ENCODE assay signal across 9 cellular contexts in the genomic region with DNA sequence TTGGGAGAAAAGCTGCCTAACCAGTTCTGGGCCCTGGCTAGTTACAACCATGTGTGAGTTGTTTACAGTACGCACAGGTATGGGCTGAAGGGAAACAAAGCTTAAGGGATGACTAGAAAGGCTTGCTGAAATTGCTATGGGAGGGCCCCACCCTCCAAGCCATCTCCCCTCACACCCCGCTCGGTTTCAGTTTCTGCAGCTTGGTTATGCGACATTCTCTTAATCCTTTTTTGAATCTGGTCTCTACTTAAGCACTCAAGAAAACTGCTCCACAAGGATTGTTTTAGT. TPM values are rescaled to one million over a fixed set of nuclear protein-coding genes. Genes with fewer than 3 reads are reported as not detected.
A peak's percentile ranks its signal among the peaks of the same experiment; 100 is the strongest.
DNase-seq lines count a peak whose midpoint lies in the region; TF ChIP-seq lines count a peak whose summit lies in the region.
"Had no signal": no experiment of that assay in that cellular context is flagged by ENCODE, and none has a peak within 500 bp of the region (broad histone marks: within the 10 kb centered on the region; RNA-seq: fewer than 3 reads in every experiment).

No MANE protein-coding gene starts in this region.

- intact Hi-C loops in esophagus squamous epithelium (cut with DNase I) = no loop called here

- no peak overlapping the region for H2AFZ ChIP-seq in neuronal stem cell (ENCODE audit: low read length)

- H3K18ac ChIP-seq in neuronal stem cell (ENCODE audit: low read length) = no peak overlapping the region

- no peak overlapping the region for H3K4me2 ChIP-seq in neuronal stem cell (ENCODE audit: insufficient read depth, low read length, poor library complexity, severe bottlenecking)

- H2AK5ac ChIP-seq in neuronal stem cell (ENCODE audit: low read depth, low read length) = no peak overlapping the region

- no peak overlapping the region for H2BK12ac ChIP-seq in neuronal stem cell (ENCODE audit: low read length)

- peaks cover 11 to 85% (median 37%) of the 10 kb centered on the region in 3 donors for H3K4me1 ChIP-seq in esophagus squamous epithelium
- peaks cover 16 to 32% of the 10 kb centered on the region in 2 donors for H3K4me1 ChIP-seq in neuronal stem cell (ENCODE audit: control insufficient read depth in 2 of 2, insufficient read depth in 1 of 2, low read depth in 1 of 2, low read length in 2 of 2)

- WGBS in esophagus squamous epithelium, 2 donors = 33 to 35% methylated on average over 3 to 4 of the region's 4 CpGs
- WGBS in neuronal stem cell (ENCODE audit: extremely low coverage in 2 of 2, insufficient read length in 2 of 2, insufficient replicate concordance in 1 of 2), 2 donors = no CpG with 5 or more reads among the region's 4 CpGs

- H4K8ac ChIP-seq in neuronal stem cell (ENCODE audit: low read depth, low read length) = no peak overlapping the region

- H3K36me3 ChIP-seq in esophagus squamous epithelium (peaks cover 0 to 5% (median 0%) of the 10 kb centered on the region in 3 donors), neuronal stem cell (replicated peaks in 1 of 2; ENCODE audit: control insufficient read depth in 2 of 2, insufficient read depth in 2 of 2, low read length in 2 of 2) (peaks cover 0 to 53% of the 10 kb centered on the region in 2 donors)

- H2BK5ac ChIP-seq in neuronal stem cell (ENCODE audit: low read length) = no peak overlapping the region

- no peak overlapping the region for H3K23ac ChIP-seq in neuronal stem cell (ENCODE audit: low read depth, low read length, poor library complexity)

- H3K9me3 ChIP-seq in esophagus squamous epithelium (no peaks in the 10 kb centered on the region), neuronal stem cell (replicated peaks in 1 of 2; ENCODE audit: control insufficient read depth in 2 of 2, insufficient read depth in 1 of 2, low read depth in 1 of 2, low read length in 2 of 2) (no peaks in the 10 kb centered on the region)

- no peak overlapping the region for H3K9ac ChIP-seq in neuronal stem cell (ENCODE audit: low read depth, low read length, poor library complexity)

- H3K4ac ChIP-seq in neuronal stem cell (ENCODE audit: low read length) = no peak overlapping the region

- H4K91ac ChIP-seq in neuronal stem cell (ENCODE audit: low read depth, low read length, poor library complexity) = no peak overlapping the region

- H3K4me3 ChIP-seq in esophagus squamous epithelium = peak overlapping the region in 3 of 4 donors; percentile 10 to 37 (median 32)
- H3K4me3 ChIP-seq in neuronal stem cell (ENCODE audit: low read length in 2 of 2) = no peak overlapping the region

- no peaks in the 10 kb centered on the region for H3K79me1 ChIP-seq in neuronal stem cell (ENCODE audit: low read depth, low read length)

- peak; percentile 96 for DNase-seq in DMS153 treated with DMSO at 0.1 percent for 48 hours (lab: John Stamatoyannopoulos, UW; ENCODE audit: unreplicated experiment)
- DNase-seq in NCI-H345 (lab: John Stamatoyannopoulos, UW) = peak; percentile 72
- DNase-seq in esophagus squamous epithelium (lab: John Stamatoyannopoulos, UW) = no peak
- no peak for DNase-seq in neuronal stem cell (ENCODE audit: low spot score)
- no peak for DNase-seq in HK-2 (ENCODE audit: unreplicated experiment)
- no peak for DNase-seq in nucleus accumbens (lab: John Stamatoyannopoulos, UW)
- DNase-seq in activated CD4-positive, alpha-beta T cell treated with anti-CD3 and anti-CD28 coated beads, Interleukin-2, amount 50 U/mL, for 1 hour = no peak
- no peak for DNase-seq in NCI-H1436 treated with DMSO at 0.1 percent for 48 hours (lab: John Stamatoyannopoulos, UW)
- DNase-seq: naive B cell had no signal

- no peak overlapping the region for H2BK120ac ChIP-seq in neuronal stem cell (ENCODE audit: low read depth, low read length)

- H2BK15ac ChIP-seq in neuronal stem cell (ENCODE audit: low read length) = no peak overlapping the region

- H3K27me3 ChIP-seq in esophagus squamous epithelium (no peaks in the 10 kb centered on the region), neuronal stem cell (ENCODE audit: control insufficient read depth in 3 of 3, insufficient read depth in 3 of 3, low read depth in 1 of 3, low read length in 3 of 3) (no peaks in the 10 kb centered on the region)

- no peak for TF ChIP-seq CTCF in esophagus squamous epithelium (IDR thresholded peaks at IDR 0.05)

- H3K27ac ChIP-seq in esophagus squamous epithelium (peak overlapping the region; percentile 77 to 90 (median 84)), neuronal stem cell (replicated peaks; ENCODE audit: low read length) (peak overlapping the region; percentile 65)

- TF ChIP-seq POLR2A in esophagus squamous epithelium (IDR thresholded peaks at IDR 0.05) = no peak

- H3K14ac ChIP-seq in neuronal stem cell (ENCODE audit: low read length) = no peak overlapping the region

RNA-seq across cellular contexts. Expression of a gene that starts 43.1 kb away (rescaled TPM):
- total RNA-seq in esophagus squamous epithelium = 10 to 100 TPM; 15.2 to 48.6 (median 23.5) TPM
- polyA plus RNA-seq in neuronal stem cell (2013, experiment 1 of 2) = 53.3 TPM
- polyA plus RNA-seq in neuronal stem cell (2013, experiment 2 of 2) = 55.6 TPM

Comparison
In these comparisons a context has a peak if more than half of its experiments do, and no peak if none do; other contexts are left out.
1. DNase-seq: peak in DMS153 treated with DMSO at 0.1 percent for 48 hours (single experiment) and NCI-H345 (single experiment); none in esophagus squamous epithelium (single experiment), neuronal stem cell (single experiment), HK-2 (single experiment), nucleus accumbens (0 of 56), activated CD4-positive, alpha-beta T cell treated with anti-CD3 and anti-CD28 coated beads, Interleukin-2, amount 50 U/mL, for 1 hour (single experiment) and NCI-H1436 treated with DMSO at 0.1 percent for 48 hours (single experiment).
2. H3K4me3 ChIP-seq: peak in esophagus squamous epithelium (3 of 4); none in neuronal stem cell (0 of 2).